ENCODE assay signal across 9 cellular contexts in the genomic region with DNA sequence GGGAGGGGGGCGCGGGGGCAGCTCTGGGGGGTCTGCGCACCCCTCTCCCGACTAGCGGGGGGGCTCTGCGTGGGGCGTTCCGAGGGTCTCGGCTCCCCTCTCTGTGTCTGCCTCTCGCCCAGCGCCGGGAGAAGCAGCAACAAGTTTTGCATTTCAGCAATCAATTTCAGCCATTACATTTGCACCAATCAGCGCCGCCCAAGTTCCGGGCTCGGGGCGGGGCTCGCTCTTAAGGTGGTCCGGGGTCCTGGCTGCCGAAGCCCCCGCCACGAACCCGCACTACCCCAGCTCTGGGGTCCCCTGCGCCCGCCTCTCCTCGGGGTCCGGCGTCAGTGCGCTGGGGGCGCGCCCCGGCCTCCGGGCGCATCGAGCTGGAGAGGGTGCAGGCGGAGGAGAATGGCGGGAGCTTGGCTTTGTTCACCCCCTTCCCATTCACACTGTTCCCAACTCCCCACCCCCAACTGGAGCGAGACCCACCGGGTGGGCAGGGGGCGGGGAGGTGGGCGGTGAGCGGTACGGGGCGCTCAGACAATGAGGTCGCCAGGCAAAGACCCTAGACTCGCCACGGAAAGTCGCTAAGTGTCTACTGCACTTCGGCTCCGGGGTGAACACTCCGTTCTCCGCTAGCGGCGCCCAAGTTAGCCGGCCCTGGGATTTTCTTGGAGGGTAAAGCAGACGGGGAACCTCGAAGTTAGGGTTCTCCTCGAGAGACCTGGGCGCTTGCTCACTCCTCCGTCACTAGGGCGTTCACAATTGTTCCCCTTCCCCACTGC. TPM values are rescaled to one million over a fixed set of nuclear protein-coding genes. Genes with fewer than 3 reads are reported as not detected.
DNase-seq lines count a peak whose midpoint lies in the region; ATAC-seq and TF ChIP-seq lines count a peak whose summit lies in the region.
"Had no signal": no experiment of that assay in that cellular context is flagged by ENCODE, and none has a peak within 500 bp of the region (broad histone marks: within the 10 kb centered on the region; RNA-seq: fewer than 3 reads in every experiment).

Gene MN1, minus strand, starts transcription at position 141 of the 773 bp plus-strand sequence. CDS start 1,213 bp downstream, outside the sequence.

- peaks cover 12% of the 10 kb centered on the region for H3K27me3 ChIP-seq in NT2/D1 (ENCODE audit: insufficient read depth, insufficient read length)
- H3K27me3 ChIP-seq in neuron (ENCODE audit: insufficient read depth, low read length), result no peaks in the 10 kb centered on the region
- no peaks in the 10 kb centered on the region for H3K27me3 ChIP-seq in thoracic aorta (replicated peaks; ENCODE audit: insufficient read depth)

- H3K4me3 Mint-ChIP-seq in activated naive CD4-positive, alpha-beta T cell treated with anti-CD3 and anti-CD28 coated beads, Interleukin-2, amount 50 U/mL, for 24 hours, result peak within 1 kb of the TSS; percentile 87

- no peak for TF ChIP-seq CTCF in thoracic aorta (IDR thresholded peaks at IDR 0.05)

- ATAC-seq in thoracic aorta (ENCODE audit: insufficient number of reproducible peaks, low FRiP score, low read depth), result no peak
- ATAC-seq in HG02678 (IDR thresholded peaks at IDR 0.05; ENCODE audit: unreplicated experiment), result no peak

- H3K9ac ChIP-seq in NT2/D1 (ENCODE audit: insufficient read length, low read depth), result peak within 1 kb of the TSS; percentile 93
- H3K9ac ChIP-seq: KMS-11 had no signal

- H3K9me3 Mint-ChIP-seq in activated naive CD4-positive, alpha-beta T cell treated with anti-CD3 and anti-CD28 coated beads, Interleukin-2, amount 50 U/mL, for 24 hours, result no peaks in the 10 kb centered on the region

- H3K27ac ChIP-seq in thoracic aorta, result peak within 1 kb of the TSS; percentile 78 to 95
- H3K27ac ChIP-seq: KMS-11 had no signal

- H3K4me1 ChIP-seq in NT2/D1 (ENCODE audit: insufficient read depth, insufficient read length), result peaks cover 9% of the 10 kb centered on the region
- H3K4me1 ChIP-seq in neuron (ENCODE audit: insufficient read depth, low read length), result peaks cover 31% of the 10 kb centered on the region
- peaks cover 7 to 41% of the 10 kb centered on the region in 2 donors for H3K4me1 ChIP-seq in thoracic aorta (ENCODE audit: control insufficient read depth in 1 of 2, low read depth in 2 of 2)

- H3K27ac Mint-ChIP-seq in activated naive CD4-positive, alpha-beta T cell treated with anti-CD3 and anti-CD28 coated beads, Interleukin-2, amount 50 U/mL, for 24 hours, result no peak within 1 kb of the TSS

- H3K4me1 Mint-ChIP-seq in activated naive CD4-positive, alpha-beta T cell treated with anti-CD3 and anti-CD28 coated beads, Interleukin-2, amount 50 U/mL, for 24 hours, result peaks cover 14% of the 10 kb centered on the region

- no peaks in the 10 kb centered on the region for H3K36me3 Mint-ChIP-seq in activated naive CD4-positive, alpha-beta T cell treated with anti-CD3 and anti-CD28 coated beads, Interleukin-2, amount 50 U/mL, for 24 hours

- DNase-seq in ELR (ENCODE audit: low read depth), result peak; percentile 53
- DNase-seq in NT2/D1 (ENCODE audit: low read depth, low spot score), result no peak
- peak; percentile 43 for DNase-seq in glomerular visceral epithelial cell (ENCODE audit: extremely low spot score)
- DNase-seq in thoracic aorta (ENCODE audit: low spot score), result no peak
- DNase-seq in middle frontal gyrus (ENCODE audit: extremely low spot score, low spot score), result no peak

- no peak within 1 kb of the TSS for H2AFZ ChIP-seq in neuron (ENCODE audit: low read depth, low read length)

- peak within 1 kb of the TSS; percentile 78 for H3K4me3 ChIP-seq in NT2/D1 (ENCODE audit: insufficient read length, low read depth)
- H3K4me3 ChIP-seq in neuron (ENCODE audit: low read length), result peak within 1 kb of the TSS; percentile 69
- peak within 1 kb of the TSS; percentile 84 for H3K4me3 ChIP-seq in thoracic aorta

- H3K9me3 ChIP-seq in NT2/D1 (ENCODE audit: insufficient read depth, low read length), result no peaks in the 10 kb centered on the region
- no peaks in the 10 kb centered on the region for H3K9me3 ChIP-seq in neuron (ENCODE audit: low read length)
- H3K9me3 ChIP-seq in thoracic aorta, result no peaks in the 10 kb centered on the region

- H3K36me3 ChIP-seq in NT2/D1 (ENCODE audit: insufficient read depth, insufficient read length, low read length) (peaks cover 21% of the 10 kb centered on the region), neuron (ENCODE audit: insufficient read depth, low read length) (peaks cover 20% of the 10 kb centered on the region), thoracic aorta (no peaks in the 10 kb centered on the region)

- H3K27me3 Mint-ChIP-seq in activated naive CD4-positive, alpha-beta T cell treated with anti-CD3 and anti-CD28 coated beads, Interleukin-2, amount 50 U/mL, for 24 hours, result peaks cover 7% of the 10 kb centered on the region

RNA-seq across cellular contexts. Expression of gene MN1, which starts in this region (rescaled TPM):
- total RNA-seq in thoracic aorta, result 10 to 100 TPM; 30.1 to 39.8 TPM

Comparison
In these comparisons a context has a peak if more than half of its experiments do, and no peak if none do; other contexts are left out.
1. DNase-seq: peak in ELR (single experiment) and glomerular visceral epithelial cell (single experiment); none in NT2/D1 (single experiment), thoracic aorta (single experiment) and middle frontal gyrus (single experiment).
2. Peak in every context shown above with its lines, with median percentiles within 50 percentile points of each other: H3K4me3 ChIP-seq.